ENCODE assay signal across 6 cellular contexts in genomic region chr2:27407798-27408491, GRCh38. TPM values are rescaled to one million over a fixed set of nuclear protein-coding genes. Genes with fewer than 3 reads are reported as not detected.
DNase-seq lines count a peak whose midpoint lies in the region; ATAC-seq, FAIRE-seq and TF ChIP-seq lines count a peak whose summit lies in the region.

No MANE protein-coding gene starts in this region.

- no peak overlapping the region for H2AFZ ChIP-seq in astrocyte (ENCODE audit: low read depth, low read length)

- H3K27me3 ChIP-seq in astrocyte (ENCODE audit: insufficient read depth, low read length): no peaks in the 10 kb centered on the region
- no peaks in the 10 kb centered on the region for H3K27me3 ChIP-seq in mucosa of rectum (ENCODE audit: control insufficient read depth in 2 of 2, insufficient read depth in 2 of 2, low read length in 2 of 2)

- peaks cover 65% of the 10 kb centered on the region for H3K79me2 ChIP-seq in astrocyte (ENCODE audit: insufficient read depth, low read length)

- TF ChIP-seq POLR2A in lower leg skin (IDR thresholded peaks at IDR 0.05): no peak

- FAIRE-seq in astrocyte (lab: Jason Lieb, UNC): no peak

- H3K27ac ChIP-seq in astrocyte (ENCODE audit: low read depth, low read length) (peak overlapping the region; percentile 80), mucosa of rectum (ENCODE audit: low read depth in 2 of 2, low read length in 2 of 2) (no peak overlapping the region)

- H3K9me3 ChIP-seq in astrocyte (ENCODE audit: insufficient read depth, low read depth, low read length) (no peaks in the 10 kb centered on the region), mucosa of rectum (ENCODE audit: control insufficient read depth in 2 of 2, low read length in 2 of 2) (no peaks in the 10 kb centered on the region)

- 46 to 51% methylated on average over 16 of the region's 16 CpGs for WGBS in lower leg skin, 2 donors

- H3K9ac ChIP-seq in astrocyte (ENCODE audit: low read length): peak overlapping the region; percentile 96
- H3K9ac ChIP-seq in mucosa of rectum (ENCODE audit: low read depth in 1 of 2, low read length in 2 of 2): peak overlapping the region; percentile 18 to 88

- H3K4me1 ChIP-seq in astrocyte (ENCODE audit: insufficient read depth, low read length) (peaks cover 13% of the 10 kb centered on the region), mucosa of rectum (ENCODE audit: control insufficient read depth in 2 of 2, insufficient read depth in 2 of 2, low read length in 2 of 2) (peaks cover 4 to 5% of the 10 kb centered on the region in 2 donors)

- H3K4me3 ChIP-seq in astrocyte (ENCODE audit: insufficient read depth, low read depth, low read length) (peak overlapping the region; percentile 95), mucosa of rectum (ENCODE audit: low read length in 2 of 2) (peak overlapping the region; percentile 87 to 88), lower leg skin (ENCODE audit: low read depth, poor library complexity, severe bottlenecking) (no peak overlapping the region)

- peaks cover 12% of the 10 kb centered on the region for H3K4me1 Mint-ChIP-seq in astrocyte (ENCODE audit: low read depth, unreplicated experiment)

- no peaks in the 10 kb centered on the region for H3K36me3 ChIP-seq in astrocyte (ENCODE audit: insufficient read depth, low read length)
- peaks cover 0 to 7% of the 10 kb centered on the region in 2 donors for H3K36me3 ChIP-seq in mucosa of rectum (ENCODE audit: control insufficient read depth in 2 of 2, insufficient read depth in 2 of 2, low read length in 2 of 2)

- no peaks in the 10 kb centered on the region for H3K27me3 Mint-ChIP-seq in astrocyte (ENCODE audit: low read depth, unreplicated experiment)

- ATAC-seq in GM19328 (IDR thresholded peaks at IDR 0.05; ENCODE audit: unreplicated experiment): no peak

- peak overlapping the region; percentile 93 for H3K4me3 Mint-ChIP-seq in astrocyte (ENCODE audit: unreplicated experiment)

- H4K20me1 ChIP-seq in astrocyte (ENCODE audit: insufficient read depth, low read length): peaks cover 37% of the 10 kb centered on the region

- TF ChIP-seq CTCF in astrocyte (IDR thresholded peaks at IDR 0.05; ENCODE audit: insufficient read depth, low read depth, low read length) (peak; percentile 45), lower leg skin (IDR thresholded peaks at IDR 0.05) (peak in 1 of 3 donors; percentile 21)

- peak overlapping the region; percentile 97 for H3K4me2 ChIP-seq in astrocyte (ENCODE audit: low read length)

- H3K36me3 Mint-ChIP-seq in astrocyte (ENCODE audit: low read depth, unreplicated experiment): peaks cover 2% of the 10 kb centered on the region

- DNase-seq in DMS79 (lab: John Stamatoyannopoulos, UW): peak; percentile 28
- peak; percentile 25 for DNase-seq in NCI-H1092 (lab: John Stamatoyannopoulos, UW)
- peak; percentile 36 for DNase-seq in astrocyte (ENCODE audit: low read depth)
- DNase-seq in lower leg skin (ENCODE audit: low spot score in 2 of 2): no peak

- H3K27ac Mint-ChIP-seq in astrocyte (ENCODE audit: unreplicated experiment): peak overlapping the region; percentile 82

- intact Hi-C loops in lower leg skin (cut with DNase I; ENCODE audit: low total_unique reads): no loop called here

- peaks cover 2% of the 10 kb centered on the region for H3K9me3 Mint-ChIP-seq in astrocyte (ENCODE audit: unreplicated experiment)

RNA-seq across cellular contexts. Expression of gene PPM1G, which starts 1.4 kb away (rescaled TPM):
- total RNA-seq in astrocyte (77.3 and 79.0 TPM in 2 replicates), lower leg skin (10 to 100 TPM; 40.2 to 50.3 (median 48.1) TPM)

RNA-seq across cellular contexts. Expression of gene NRBP1, which starts 20.5 kb away (rescaled TPM):
- total RNA-seq in astrocyte (119 and 127 TPM in 2 replicates), lower leg skin (10 to 100 TPM; 60.9 to 79.7 (median 68.3) TPM)

RNA-seq across cellular contexts. Expression of gene ZNF513, which starts 27.4 kb away (rescaled TPM):
- total RNA-seq in astrocyte: 13.5 and 13.7 TPM in 2 replicates
- total RNA-seq in lower leg skin: 10 to 100 TPM in 3 of 4 donors, 1 to 10 TPM in 1; 8.3 to 14.9 (median 11.5) TPM

RNA-seq across cellular contexts. Expression of gene KRTCAP3, which starts 34.2 kb away (rescaled TPM):
- 1.4 and 1.9 TPM in 2 replicates for total RNA-seq in astrocyte
- 10 to 100 TPM; 22.2 to 28.0 (median 25.6) TPM for total RNA-seq in lower leg skin

RNA-seq across cellular contexts. Expression of gene SNX17, which starts 37.5 kb away (rescaled TPM):
- total RNA-seq in astrocyte (69.9 and 86.6 TPM in 2 replicates), lower leg skin (100 to 1,000 TPM in 1 of 4 donors, 10 to 100 TPM in 3; 72.3 to 101 (median 80.2) TPM)

Comparison
In these comparisons a context has a peak if more than half of its experiments do, and no peak if none do; other contexts are left out.
1. DNase-seq: peak in DMS79 (single experiment), NCI-H1092 (single experiment) and astrocyte (single experiment); none in lower leg skin (0 of 2).